In the genomic region with DNA sequence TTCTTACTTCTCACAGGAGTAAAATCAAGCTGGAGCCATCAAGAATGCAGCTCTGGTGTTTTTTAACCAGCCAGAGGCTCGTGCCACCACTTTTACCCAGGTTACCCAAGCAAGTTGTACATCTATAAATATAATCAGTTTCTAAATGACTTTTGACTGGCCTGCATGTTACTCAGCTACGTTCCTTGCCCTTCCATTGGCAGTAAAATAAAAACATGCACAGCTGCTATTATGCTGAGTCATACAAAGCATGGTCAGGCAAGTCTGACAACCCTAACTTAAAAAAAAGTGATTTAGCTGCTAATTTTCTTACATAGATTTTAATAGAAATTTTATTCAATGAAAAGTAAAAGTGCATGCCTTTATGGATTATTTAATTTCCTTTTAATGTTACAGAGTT, we compare ENCODE assay signal across 11 cellular contexts.
DNase-seq lines count a peak whose midpoint lies in the region; ATAC-seq, FAIRE-seq and TF ChIP-seq lines count a peak whose summit lies in the region.
"Had no signal": no experiment of that assay in that cellular context is flagged by ENCODE, and none has a peak within 500 bp of the region (broad histone marks: within the 10 kb centered on the region; RNA-seq: fewer than 3 reads in every experiment).

No MANE protein-coding gene starts in this region.

- no peaks in the 10 kb centered on the region for H3K9me3 ChIP-seq in A673 (ENCODE audit: low read depth, low read length, poor library complexity, severe bottlenecking)
- H3K9me3 ChIP-seq: BLaER1 treated with 17β-estradiol and CSF1 and Interleukin-3, amounts not matched to agents 10 nM and 100 nM had no signal

- H3K36me3 ChIP-seq in A673 (ENCODE audit: insufficient read depth, low read length, poor library complexity, severe bottlenecking), result no peaks in the 10 kb centered on the region
- H3K36me3 ChIP-seq: BLaER1 treated with 17β-estradiol and CSF1 and Interleukin-3, amounts not matched to agents 10 nM and 100 nM had no signal

- intact Hi-C loops in A673 (cut with micrococcal nuclease; ENCODE audit: unreplicated experiment), result no loop called here

- peak; percentile 48 for DNase-seq in A673 (ENCODE audit: low spot score)
- DNase-seq in cerebellum (ENCODE audit: low spot score), result peak; percentile 12
- DNase-seq in NOMO-1 (lab: John Stamatoyannopoulos, UW; ENCODE audit: unreplicated experiment in 2 of 2), result no peak
- DNase-seq in GM12891 (ENCODE audit: insufficient read length, low spot score), result no peak
- DNase-seq in stimulated activated CD4-positive, alpha-beta T cell treated with anti-CD3 and anti-CD28 coated beads, Interleukin-1b, Interleukin-23, amount 100 ng/mL, for 48 hours, result no peak
- no peak for DNase-seq in germinal center (ENCODE audit: low spot score)
- DNase-seq: activated CD8-positive, alpha-beta memory T cell treated with anti-CD3 and anti-CD28 coated beads, Interleukin-2, amount 50 U/mL, for 4 hours; left cardiac atrium had no signal

- no peak for TF ChIP-seq CTCF in A673 (conservative IDR thresholded peaks at IDR 0.05; ENCODE audit: low read depth, low read length)

- no peak overlapping the region for H3K27ac ChIP-seq in A673 (ENCODE audit: low read depth, low read length, poor library complexity, severe bottlenecking)
- H3K27ac ChIP-seq: BLaER1 treated with 17β-estradiol and CSF1 and Interleukin-3, amounts not matched to agents 10 nM and 100 nM had no signal

- no TSS peak for BruUV-seq in A673 (replicated peaks; lab: Mats Ljungman, UMichigan)

- peaks cover 15% of the 10 kb centered on the region for H3K4me1 ChIP-seq in A673 (ENCODE audit: insufficient read depth, low read length, poor library complexity, severe bottlenecking)
- H3K4me1 ChIP-seq: BLaER1 treated with 17β-estradiol and CSF1 and Interleukin-3, amounts not matched to agents 10 nM and 100 nM had no signal

- no peaks in the 10 kb centered on the region for H3K27me3 ChIP-seq in A673 (replicated peaks; ENCODE audit: insufficient read depth, low read depth, low read length, poor library complexity)
- H3K27me3 ChIP-seq: BLaER1 treated with 17β-estradiol and CSF1 and Interleukin-3, amounts not matched to agents 10 nM and 100 nM had no signal

- no peak for TF ChIP-seq POLR2A in GM12891 (IDR thresholded peaks at IDR 0.05; ENCODE audit: low read depth, low read length)

- POLR2A ChIA-PET in A673 (lab: Charles Lee; ENCODE audit: low non-redundant PET), result no interaction called here

- H3K4me3 ChIP-seq in A673 (ENCODE audit: low read depth, low read length, poor library complexity, severe bottlenecking), result no peak overlapping the region
- H3K4me3 ChIP-seq: BLaER1 treated with 17β-estradiol and CSF1 and Interleukin-3, amounts not matched to agents 10 nM and 100 nM had no signal

- ATAC-seq in GM19467 (IDR thresholded peaks at IDR 0.05; ENCODE audit: unreplicated experiment) (peak; percentile 77), HG03439 (IDR thresholded peaks at IDR 0.05; ENCODE audit: unreplicated experiment) (peak; percentile 96)

- CTCF ChIA-PET in A673 (lab: Charles Lee), result no interaction called here

- no peak for FAIRE-seq in GM12891 (lab: Jason Lieb, UNC)

TF ChIP-seq in GM12891, 5 proteins besides CTCF, POLR2A, EP300 and RAD21:
- TF ChIP-seq POU2F2 (IDR thresholded peaks at IDR 0.05; ENCODE audit: low read depth, low read length) (no peak), TAF1 (IDR thresholded peaks at IDR 0.05; ENCODE audit: low read depth, low read length) (no peak), POLR2AphosphoS5 (IDR thresholded peaks at IDR 0.05; ENCODE audit: low read depth, low read length) (no peak), SPI1 (IDR thresholded peaks at IDR 0.05; ENCODE audit: low read depth, low read length) (no peak), PAX5 (IDR thresholded peaks at IDR 0.05; ENCODE audit: insufficient read depth, low read length, severe bottlenecking) (no peak)

Comparison
In these comparisons a context has a peak if more than half of its experiments do, and no peak if none do; other contexts are left out.
1. DNase-seq: peak in A673 (single experiment) and cerebellum (single experiment); none in NOMO-1 (0 of 2), GM12891 (single experiment), stimulated activated CD4-positive, alpha-beta T cell treated with anti-CD3 and anti-CD28 coated beads, Interleukin-1b, Interleukin-23, amount 100 ng/mL, for 48 hours (single experiment) and germinal center (single experiment).